17 cellular contexts compared by ENCODE assay signal in the genomic region with DNA sequence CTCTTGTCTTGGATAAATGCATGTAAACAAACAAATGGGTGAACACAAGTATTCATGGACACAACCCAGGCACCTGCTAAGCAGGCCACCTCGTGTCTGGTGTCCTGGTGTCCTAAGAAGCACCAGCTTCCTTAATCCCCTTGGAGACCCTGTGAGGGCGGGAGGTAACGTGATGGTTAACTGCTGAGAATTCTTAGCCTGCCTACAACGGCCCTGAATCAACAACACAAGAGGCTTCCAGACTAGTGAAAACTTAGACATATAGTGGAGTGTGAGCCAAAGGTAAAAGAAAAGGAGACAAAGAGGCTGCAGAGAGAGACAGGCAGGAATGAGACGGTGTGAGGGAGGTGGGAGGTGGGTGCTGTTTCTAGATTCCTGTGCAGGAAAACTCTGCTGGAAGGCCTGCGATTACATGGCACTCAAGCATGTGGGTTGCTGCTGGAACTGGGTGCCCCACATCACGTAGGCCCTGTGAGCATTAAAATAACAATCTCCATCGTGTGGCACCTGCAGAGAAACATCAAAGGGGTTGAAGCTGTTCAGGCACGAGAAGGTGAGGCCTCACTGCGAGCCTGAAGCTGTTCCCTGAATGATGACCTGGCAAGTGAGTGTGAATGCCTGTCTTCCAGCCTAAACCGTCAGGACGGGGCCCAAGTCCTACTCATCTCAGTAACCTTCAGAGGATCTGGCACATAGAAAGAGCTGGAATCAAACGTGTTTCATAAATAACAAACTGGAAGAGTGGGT.
"Had no signal": no experiment of that assay in that cellular context is flagged by ENCODE, and none has a peak within 500 bp of the region (broad histone marks: within the 10 kb centered on the region; RNA-seq: fewer than 3 reads in every experiment).

No MANE protein-coding gene starts in this region.

- H3K27ac ChIP-seq: heart left ventricle, left ventricle myocardium inferior, neutrophil, prostate gland had no signal

- H3K27me3 Mint-ChIP-seq: type B pancreatic cell had no signal

- H3K9me3 ChIP-seq: heart left ventricle, left ventricle myocardium inferior, neutrophil, prostate gland, SK-N-SH had no signal

- ATAC-seq: sciatic nerve; stimulated activated naive B cell treated with anti-CD40 and anti-IgM and Interleukin-4, amounts not matched to agents 10 μg/mL and 1 μg/mL and 100 μg/mL, for 72 hours; T-helper 17 cell had no signal

- H3K9me3 Mint-ChIP-seq: activated naive CD4-positive, alpha-beta T cell treated with anti-CD3 and anti-CD28 coated beads, Interleukin-2, amount 10 ng/mL, durations not matched to agents 7 days and 5 days; activated T-helper 2 cell treated with anti-CD3 and anti-CD28 coated beads, Interferon-gamma antibody, Interleukin-2, Interleukin-4, amounts not matched to agents 10 μg/mL and 5 μg/mL and 100 μg/mL, durations not matched to agents 14 hours and 24 hours and 36 hours; type B pancreatic cell had no signal

- H3K4me2 ChIP-seq: SK-N-SH had no signal

- H3K9ac ChIP-seq: SK-N-SH had no signal

- H3K4me1 Mint-ChIP-seq: activated naive CD4-positive, alpha-beta T cell treated with anti-CD3 and anti-CD28 coated beads, Interleukin-2, amount 10 ng/mL, durations not matched to agents 7 days and 5 days; stimulated activated naive B cell treated with anti-CD40 and anti-IgM and Interleukin-4, amounts not matched to agents 10 μg/mL and 1 μg/mL and 100 μg/mL, for 72 hours; T-helper 17 cell had no signal

- H3K36me3 Mint-ChIP-seq: activated naive CD4-positive, alpha-beta T cell treated with anti-CD3 and anti-CD28 coated beads, Interleukin-2, amount 10 ng/mL, durations not matched to agents 7 days and 5 days; stimulated activated naive B cell treated with anti-CD40 and anti-IgM and Interleukin-4, amounts not matched to agents 10 μg/mL and 1 μg/mL and 100 μg/mL, for 72 hours; type B pancreatic cell had no signal

- H3K4me3 Mint-ChIP-seq: activated naive CD4-positive, alpha-beta T cell treated with anti-CD3 and anti-CD28 coated beads, Interleukin-2, amount 10 ng/mL, durations not matched to agents 7 days and 5 days; stimulated activated naive B cell treated with anti-CD40 and anti-IgM and Interleukin-4, amounts not matched to agents 10 μg/mL and 1 μg/mL and 100 μg/mL, for 72 hours; T-helper 17 cell; type B pancreatic cell had no signal

- H3K36me3 ChIP-seq: heart left ventricle, left ventricle myocardium inferior, neutrophil, prostate gland had no signal

- H3K27me3 ChIP-seq: heart left ventricle had no signal

- H3K4me1 ChIP-seq: prostate gland had no signal

- DNase-seq: activated CD4-positive, alpha-beta T cell treated with anti-CD3 and anti-CD28 coated beads, Interleukin-2, amount 50 U/mL, for 1 hour; activated naive CD4-positive, alpha-beta T cell treated with anti-CD3 and anti-CD28 coated beads, Interleukin-2, amount 10 ng/mL, durations not matched to agents 7 days and 5 days; activated T-cell treated with anti-CD3 and anti-CD28 coated beads for 4 hours; cerebellar nuclear complex; dermis blood vessel endothelial cell; foreskin melanocyte; heart left ventricle; left ventricle myocardium inferior; SK-N-SH; stimulated activated CD4-positive, alpha-beta T cell treated with anti-CD3 and anti-CD28 coated beads, Interleukin-2, amount 100 ng/mL, for 24 hours; stimulated activated naive B cell treated with anti-CD40 and anti-IgM and Interleukin-4, amounts not matched to agents 10 μg/mL and 1 μg/mL and 100 μg/mL, for 72 hours; T-helper 17 cell had no signal

- H3K27ac Mint-ChIP-seq: activated naive CD4-positive, alpha-beta T cell treated with anti-CD3 and anti-CD28 coated beads, Interleukin-2, amount 10 ng/mL, durations not matched to agents 7 days and 5 days; activated T-helper 2 cell treated with anti-CD3 and anti-CD28 coated beads, Interferon-gamma antibody, Interleukin-2, Interleukin-4, amounts not matched to agents 10 μg/mL and 5 μg/mL and 100 μg/mL, durations not matched to agents 14 hours and 24 hours and 36 hours; stimulated activated naive B cell treated with anti-CD40 and anti-IgM and Interleukin-4, amounts not matched to agents 10 μg/mL and 1 μg/mL and 100 μg/mL, for 72 hours; T-helper 17 cell; type B pancreatic cell had no signal

- H3K4me3 ChIP-seq: heart left ventricle, left ventricle myocardium inferior, prostate gland had no signal
